In the genomic region with DNA sequence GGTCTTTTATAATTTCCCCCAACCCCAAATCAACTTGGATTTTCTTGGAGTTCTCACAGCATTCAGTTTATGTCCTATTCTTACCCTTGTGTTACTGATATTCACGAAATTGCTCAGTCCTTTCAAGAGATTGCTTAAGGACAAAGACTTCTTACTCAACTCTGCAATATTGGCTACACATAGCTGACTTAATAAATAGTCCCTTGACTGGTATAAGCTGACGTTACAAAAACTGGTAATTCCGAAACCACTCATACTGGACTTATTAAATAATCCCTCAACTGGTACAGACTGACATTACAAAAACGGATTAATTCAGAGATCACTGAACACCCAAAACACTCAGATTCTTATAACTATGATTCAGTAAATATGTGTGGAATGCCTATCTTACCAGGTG, we compare ENCODE assay signal across 9 cellular contexts. TPM values are rescaled to one million over a fixed set of nuclear protein-coding genes. Genes with fewer than 3 reads are reported as not detected.
DNase-seq lines count a peak whose midpoint lies in the region; TF ChIP-seq lines count a peak whose summit lies in the region.
"Had no signal": no experiment of that assay in that cellular context is flagged by ENCODE, and none has a peak within 500 bp of the region (broad histone marks: within the 10 kb centered on the region; RNA-seq: fewer than 3 reads in every experiment).

No MANE protein-coding gene starts in this region.

- intact Hi-C loops in activated naive CD4-positive, alpha-beta T cell treated with anti-CD3 and anti-CD28 coated beads for 36 hours (cut with micrococcal nuclease): no loop called here
- intact Hi-C loops in lower leg skin (cut with DNase I; ENCODE audit: low total_unique reads) (loop anchor here (10.0 kb wide), 1 partner anchor 100 kb away; the partner anchor contains the start of genes ZNF174 and ZSCAN32), thyroid gland (cut with DNase I) (no loop called here)

- no peaks in the 10 kb centered on the region for H3K27me3 ChIP-seq in thyroid gland

- WGBS in lower leg skin, 2 donors: 68 to 69% methylated on average over 4 of the region's 4 CpGs
- WGBS in thyroid gland, 2 donors: 66 to 77% methylated on average over 4 of the region's 4 CpGs

- CTCF ChIA-PET in activated naive CD4-positive, alpha-beta T cell treated with anti-CD3 and anti-CD28 coated beads for 36 hours (lab: Charles Lee): interaction anchor here (1.2 to 1.8 kb wide), 2 partner anchors 19 to 37 kb away, joined by 4 to 5 read pairs; no protein-coding TSS in a partner anchor

- in situ Hi-C loops in astrocyte of the cerebellum (cut with HindIII; ENCODE audit: low sequenced_read_pairs): no loop called here

- no peak for DNase-seq in activated naive CD4-positive, alpha-beta T cell treated with anti-CD3 and anti-CD28 coated beads for 36 hours
- DNase-seq in activated naive CD4-positive, alpha-beta T cell treated with anti-CD3 and anti-CD28 coated beads, Interleukin-2, amount 50 U/mL, for 16 hours: no peak
- DNase-seq in astrocyte of the cerebellum (ENCODE audit: low read depth) (no peak), lower leg skin (ENCODE audit: low spot score in 2 of 2) (no peak), thyroid gland (no peak), HCEC 1CT (no peak), NCI-H1694 treated with DMSO at 0.1 percent for 48 hours (lab: John Stamatoyannopoulos, UW) (no peak), NCI-H1417 treated with DMSO at 0.1 percent for 48 hours (lab: John Stamatoyannopoulos, UW) (no peak)

- peaks cover 53% of the 10 kb centered on the region for H3K9me3 Mint-ChIP-seq in activated naive CD4-positive, alpha-beta T cell treated with anti-CD3 and anti-CD28 coated beads for 36 hours

- peaks cover 21% of the 10 kb centered on the region for H3K4me1 Mint-ChIP-seq in activated naive CD4-positive, alpha-beta T cell treated with anti-CD3 and anti-CD28 coated beads for 36 hours (ENCODE audit: low read depth)

- peaks cover 14 to 16% of the 10 kb centered on the region in 2 donors for H3K36me3 ChIP-seq in thyroid gland

- peaks cover 9 to 12% of the 10 kb centered on the region in 2 donors for H3K4me1 ChIP-seq in thyroid gland

- peaks cover 76% of the 10 kb centered on the region for H3K36me3 Mint-ChIP-seq in activated naive CD4-positive, alpha-beta T cell treated with anti-CD3 and anti-CD28 coated beads for 36 hours (ENCODE audit: low read depth)

- no peak overlapping the region for H3K27ac Mint-ChIP-seq in activated naive CD4-positive, alpha-beta T cell treated with anti-CD3 and anti-CD28 coated beads for 36 hours

- TF ChIP-seq POLR2A in lower leg skin (IDR thresholded peaks at IDR 0.05) (no peak), thyroid gland (IDR thresholded peaks at IDR 0.05) (no peak)

- H3K4me3 Mint-ChIP-seq in activated naive CD4-positive, alpha-beta T cell treated with anti-CD3 and anti-CD28 coated beads for 36 hours: peak overlapping the region; percentile 79

- no peaks in the 10 kb centered on the region for H3K9me3 ChIP-seq in thyroid gland

- no peaks in the 10 kb centered on the region for H3K27me3 Mint-ChIP-seq in activated naive CD4-positive, alpha-beta T cell treated with anti-CD3 and anti-CD28 coated beads for 36 hours (ENCODE audit: low read depth)

- peak overlapping the region; percentile 64 for H3K4me3 ChIP-seq in astrocyte of the cerebellum (ENCODE audit: low read depth, low read length)
- H3K4me3 ChIP-seq in lower leg skin (ENCODE audit: low read depth, poor library complexity, severe bottlenecking): peak overlapping the region; percentile 48
- peak overlapping the region in 2 of 3 donors; percentile 59 to 66 for H3K4me3 ChIP-seq in thyroid gland (replicated peaks in 1 of 3)

- TF ChIP-seq CTCF in astrocyte of the cerebellum (IDR thresholded peaks at IDR 0.05; ENCODE audit: low read depth, low read length, missing control alignments) (no peak), lower leg skin (IDR thresholded peaks at IDR 0.05) (no peak), thyroid gland (IDR thresholded peaks at IDR 0.05) (no peak)

- no peak overlapping the region for H3K27ac ChIP-seq in thyroid gland

RNA-seq across cellular contexts. Expression of gene TIGD7, which starts 0.9 kb away (rescaled TPM):
- total RNA-seq in activated naive CD4-positive, alpha-beta T cell treated with anti-CD3 and anti-CD28 coated beads for 36 hours: 1 to 10 TPM; 3.8 to 4.1 TPM
- total RNA-seq in lower leg skin (1 to 10 TPM; 1.9 to 6.9 (median 3.0) TPM), thyroid gland (10 to 100 TPM in 3 of 4 donors, 1 to 10 TPM in 1; 8.6 to 16.2 (median 12.7) TPM)

RNA-seq across cellular contexts. Expression of gene ZNF75A, which starts 0.9 kb away (rescaled TPM):
- 10 to 100 TPM; 10.5 to 12.4 TPM for total RNA-seq in activated naive CD4-positive, alpha-beta T cell treated with anti-CD3 and anti-CD28 coated beads for 36 hours
- 10 to 100 TPM; 13.3 to 23.5 (median 18.2) TPM for total RNA-seq in lower leg skin
- total RNA-seq in thyroid gland: 10 to 100 TPM; 36.5 to 61.5 (median 45.7) TPM

RNA-seq across cellular contexts. Expression of gene ZNF263, which starts 21.1 kb away (rescaled TPM):
- 10 to 100 TPM in 1 of 2 experiments, 1 to 10 TPM in 1; 9.1 to 12.2 TPM for total RNA-seq in activated naive CD4-positive, alpha-beta T cell treated with anti-CD3 and anti-CD28 coated beads for 36 hours
- total RNA-seq in lower leg skin (10 to 100 TPM; 40.4 to 62.3 (median 55.2) TPM), thyroid gland (10 to 100 TPM; 44.6 to 62.2 (median 60.6) TPM)

RNA-seq across cellular contexts. Expression of gene MEFV, which starts 47.9 kb away (rescaled TPM):
- under 1 TPM; 0.07 TPM for total RNA-seq in activated naive CD4-positive, alpha-beta T cell treated with anti-CD3 and anti-CD28 coated beads for 36 hours
- total RNA-seq in lower leg skin (1 to 10 TPM in 2 of 4 donors, under 1 TPM in 2; 0.80 to 3.3 (median 1.8) TPM), thyroid gland (1 to 10 TPM in 1 of 4 donors, under 1 TPM in 3; 0.22 to 2.2 (median 0.54) TPM)

RNA-seq across cellular contexts. Expression of gene OR2C1, which starts 51.3 kb away (rescaled TPM):
- total RNA-seq in activated naive CD4-positive, alpha-beta T cell treated with anti-CD3 and anti-CD28 coated beads for 36 hours: not detected
- total RNA-seq in lower leg skin: under 1 TPM in 2 of 4 donors, not detected in 2; 0.39 to 0.88 TPM
- total RNA-seq in thyroid gland: 1 to 10 TPM in 2 of 4 donors, under 1 TPM in 1, not detected in 1; 0.68 to 2.0 (median 1.1) TPM
- total RNA-seq: Daoy had no signal
